ENCODE assay signal across 23 cellular contexts in genomic region chr14:56742391-56742790, GRCh38.
"Had no signal": no experiment of that assay in that cellular context is flagged by ENCODE, and none has a peak within 500 bp of the region (broad histone marks: within the 10 kb centered on the region; RNA-seq: fewer than 3 reads in every experiment).

No MANE protein-coding gene starts in this region.

- DNase-seq: activated B cell treated with CpG ODN at 0.5 μM for 24 hours; activated CD4-positive, alpha-beta T cell treated with anti-CD3 and anti-CD28 coated beads for 48 hours; activated CD4-positive, alpha-beta T cell treated with anti-CD3 and anti-CD28 coated beads, Interleukin-2, amount 50 U/mL, for 1 hour; activated CD4-positive, alpha-beta T cell treated with anti-CD3 and anti-CD28 coated beads, Interleukin-2, amount 50 U/mL, for 48 hours; activated CD8-positive, alpha-beta memory T cell treated with anti-CD3 and anti-CD28 coated beads for 24 hours; activated CD8-positive, alpha-beta T cell treated with anti-CD3 and anti-CD28 coated beads for 36 hours; activated effector memory CD4-positive, alpha-beta T cell treated with anti-CD3 and anti-CD28 coated beads, Interleukin-2, amount 50 U/mL, for 16 hours; activated naive CD4-positive, alpha-beta T cell treated with anti-CD3 and anti-CD28 coated beads for 36 hours; activated naive CD8-positive, alpha-beta T cell treated with anti-CD3 and anti-CD28 coated beads for 36 hours; activated naive CD8-positive, alpha-beta T cell treated with anti-CD3 and anti-CD28 coated beads, Interleukin-2, amount 50 U/mL, for 24 hours; activated T-cell treated with anti-CD3 and anti-CD28 coated beads, Interleukin-2, amount 50 U/mL, for 48 hours; adrenal gland; amygdala; aorta; body of pancreas; caudate nucleus; cerebellar nuclear complex; colonic mucosa; effector CD8-positive, alpha-beta T cell; esophagus squamous epithelium; foreskin melanocyte; heart left ventricle; T-helper 2 cell had no signal
